ENCODE assay signal across 18 cellular contexts in genomic region chr1:66413139-66413755, GRCh38.
DNase-seq lines count a peak whose midpoint lies in the region; ATAC-seq, FAIRE-seq and TF ChIP-seq lines count a peak whose summit lies in the region.
"Had no signal": no experiment of that assay in that cellular context is flagged by ENCODE, and none has a peak within 500 bp of the region (broad histone marks: within the 10 kb centered on the region; RNA-seq: fewer than 3 reads in every experiment).

No MANE protein-coding gene starts in this region.

- H3K27me3 ChIP-seq in K562 (ENCODE audit: control insufficient read depth in 2 of 2, insufficient read depth in 2 of 2, low read length in 2 of 2) (no peaks in the 10 kb centered on the region), SJCRH30 (no peaks in the 10 kb centered on the region)
- H3K27me3 ChIP-seq: heart left ventricle, Peyer's patch, spleen had no signal

- no peak overlapping the region for H2AFZ ChIP-seq in K562 (ENCODE audit: low read depth, low read length)

- no peak for TF ChIP-seq EP300 in K562 (IDR thresholded peaks at IDR 0.05; ENCODE audit: low read length)

- ATAC-seq in GM18873 (IDR thresholded peaks at IDR 0.05; ENCODE audit: low FRiP score, unreplicated experiment) (peak; percentile 52), GM21528 (IDR thresholded peaks at IDR 0.05; ENCODE audit: low FRiP score, unreplicated experiment) (peak; percentile 85), HG03354 (IDR thresholded peaks at IDR 0.05; ENCODE audit: poor library complexity, severe bottlenecking, unreplicated experiment) (peak; percentile 97), K562 (peak; percentile 44; the same call in 2 of the 3 replicates)
- ATAC-seq: activated T-cell treated with anti-CD3 and anti-CD28 coated beads, Interleukin-2, amount 50 U/mL, for 72 hours; heart left ventricle; stimulated activated naive B cell treated with anti-CD40 and anti-IgM and Interleukin-4, amounts not matched to agents 10 μg/mL and 1 μg/mL and 100 μg/mL, for 72 hours had no signal

- no peak for FAIRE-seq in K562 (lab: Jason Lieb, UNC)

- intact Hi-C loops in K562 (cut with micrococcal nuclease) (no loop called here), lower leg skin (cut with DNase I; ENCODE audit: low total_unique reads) (no loop called here)

- BruUV-seq in K562 (replicated peaks; lab: Mats Ljungman, UMichigan): no TSS peak

- no peaks in the 10 kb centered on the region for H3K36me3 ChIP-seq in K562 (ENCODE audit: control insufficient read depth, insufficient read depth, low read length)
- H3K36me3 ChIP-seq in SJCRH30: no peaks in the 10 kb centered on the region
- H3K36me3 ChIP-seq: heart left ventricle, Peyer's patch, spleen had no signal

- H3K27ac ChIP-seq in K562 (ENCODE audit: extremely low read depth, low read depth, low read length) (no peak overlapping the region), SJCRH30 (no peak overlapping the region)
- H3K27ac ChIP-seq: heart left ventricle had no signal

- in situ Hi-C loops in K562 (cut with MboI): no loop called here

- no peak for TF ChIP-seq POLR2A in K562 (conservative IDR thresholded peaks at IDR 0.05)
- TF ChIP-seq POLR2A in lower leg skin (IDR thresholded peaks at IDR 0.05): no peak

- no peaks in the 10 kb centered on the region for H3K79me2 ChIP-seq in K562 (ENCODE audit: control insufficient read depth, insufficient read depth, low read length)

- no peaks in the 10 kb centered on the region for H4K20me1 ChIP-seq in K562 (replicated peaks; ENCODE audit: control insufficient read depth, insufficient read depth, low read length)

- no peak overlapping the region for H3K9ac ChIP-seq in K562 (ENCODE audit: insufficient read depth in 1 of 2, low read depth in 2 of 2, low read length in 2 of 2)

- H3K4me3 ChIP-seq in K562 (no peak overlapping the region), lower leg skin (ENCODE audit: low read depth, poor library complexity, severe bottlenecking) (no peak overlapping the region), SJCRH30 (no peak overlapping the region)
- H3K4me3 ChIP-seq: heart left ventricle, Peyer's patch, spleen had no signal

- WGBS in K562 (ENCODE audit: insufficient coverage, low coverage, missing lambda C conversion rate): 0% methylated on average over 1 of the region's 1 CpG
- 53 to 56% methylated on average over 1 of the region's 1 CpG for WGBS in lower leg skin, 2 donors

- DNase-seq in K562 (ENCODE audit: extremely low read depth in 1 of 4, low spot score in 3 of 4) (peak in 2 of 4 experiments; percentile 19 to 30), lower leg skin (ENCODE audit: low spot score in 2 of 2) (no peak), SJCRH30 (no peak), NCI-H2227 treated with DMSO at 0.1 percent for 48 hours (lab: John Stamatoyannopoulos, UW) (no peak), NCI-H187 treated with DMSO at 0.1 percent for 48 hours (lab: John Stamatoyannopoulos, UW) (no peak)
- DNase-seq: activated CD4-positive, alpha-beta T cell treated with anti-CD3 and anti-CD28 coated beads, Interleukin-2, amount 50 U/mL, for 48 hours; activated naive CD8-positive, alpha-beta T cell treated with anti-CD3 and anti-CD28 coated beads for 36 hours; activated T-cell treated with anti-CD3 and anti-CD28 coated beads, Interleukin-2, amount 50 U/mL, for 72 hours; heart left ventricle; MV-4-11; NCI-H2107; nephron progenitor cell; Peyer's patch; spleen; stimulated activated naive B cell treated with anti-CD40 and anti-IgM and Interleukin-4, amounts not matched to agents 10 μg/mL and 1 μg/mL and 100 μg/mL, for 72 hours had no signal

- CTCF ChIA-PET in K562 (lab: Yijun Ruan, JAX; ENCODE audit: low intra/inter-chr PET ratio): no interaction called here

- no peaks in the 10 kb centered on the region; the same call in 1 of the 2 replicates for H3K9me3 ChIP-seq in K562 (replicated peaks; ENCODE audit: control insufficient read depth, insufficient read depth, low read depth, low read length)
- 0 out of 2 replicates have a peak, but pooled peaks cover 5% of the 10 kb centered on the region for H3K9me3 ChIP-seq in SJCRH30 (replicated peaks)

- H3K4me1 ChIP-seq in K562 (replicated peaks in 1 of 2; ENCODE audit: control insufficient read depth in 2 of 2, insufficient read depth in 2 of 2, low read length in 2 of 2): no peaks in the 10 kb centered on the region; a peak in 1 of 5 replicates
- no peaks in the 10 kb centered on the region for H3K4me1 ChIP-seq in SJCRH30
- H3K4me1 ChIP-seq: Peyer's patch had no signal

- H3K4me2 ChIP-seq in K562 (ENCODE audit: insufficient read depth, low read length): no peak overlapping the region

- TF ChIP-seq CTCF in K562 (IDR thresholded peaks at IDR 0.05 in 2 of 3, conservative IDR thresholded peaks at IDR 0.05 in 1 of 3; ENCODE audit: insufficient read depth in 2 of 3, low read depth in 1 of 3, low read length in 3 of 3) (no peak), lower leg skin (IDR thresholded peaks at IDR 0.05) (no peak)

- no peak for TF ChIP-seq RAD21 in K562 (CRISPR knock-in tag; conservative IDR thresholded peaks at IDR 0.05 in 1 of 2, IDR thresholded peaks at IDR 0.05 in 1 of 2)

- peaks cover 3% of the 10 kb centered on the region for H3K9me1 ChIP-seq in K562 (ENCODE audit: control insufficient read depth, insufficient read depth, low read length)

- POLR2A ChIA-PET in K562 (lab: Yijun Ruan, JAX): no interaction called here

TF ChIP-seq in K562, 482 proteins besides CTCF, POLR2A, EP300 and RAD21 (continues in another document):
- TF ChIP-seq ZNF785 (CRISPR knock-in tag; IDR thresholded peaks at IDR 0.05) (no peak), ZNF609 (CRISPR knock-in tag; IDR thresholded peaks at IDR 0.05; ENCODE audit: borderline replicate concordance) (no peak), CBX5 (IDR thresholded peaks at IDR 0.05; ENCODE audit: borderline replicate concordance, low read depth) (no peak), ELF2 (CRISPR knock-in tag; IDR thresholded peaks at IDR 0.05) (no peak), SMC3 (conservative IDR thresholded peaks at IDR 0.05; ENCODE audit: insufficient read depth, low read depth, low read length) (no peak), ZBTB5 (IDR thresholded peaks at IDR 0.05) (no peak)

Comparison
In these comparisons a context has a peak if more than half of its experiments do, and no peak if none do; other contexts are left out.
1. ATAC-seq: peak in every context shown above with its lines; median percentile 97 in HG03354; 85 in GM21528; 52 in GM18873; 44 in K562.